1 cellular context compared by ENCODE assay signal in genomic region chr13:44407379-44407778, GRCh38.
TF ChIP-seq lines count a peak whose summit lies in the region.

No MANE protein-coding gene starts in this region.

TF ChIP-seq in HCT116, 20 proteins besides CTCF, POLR2A, EP300 and RAD21 (continued from another document):
- TF ChIP-seq REST (IDR thresholded peaks at IDR 0.05; ENCODE audit: low read depth) (no peak), MAX (IDR thresholded peaks at IDR 0.05) (no peak), TCF7L2 (IDR thresholded peaks at IDR 0.05; ENCODE audit: borderline replicate concordance, extremely low read depth, insufficient read depth, insufficient read length) (no peak), JUND (IDR thresholded peaks at IDR 0.05) (no peak), SIN3A (IDR thresholded peaks at IDR 0.05; ENCODE audit: low read depth) (no peak), FOSL1 (IDR thresholded peaks at IDR 0.05; ENCODE audit: low read depth) (no peak), SRF (IDR thresholded peaks at IDR 0.05; ENCODE audit: low read depth) (no peak), SP1 (IDR thresholded peaks at IDR 0.05; ENCODE audit: low read depth) (no peak)
